In genomic region chr17:38604479-38605229, GRCh38 we compare ENCODE assay signal across 9 cellular contexts. TPM values are rescaled to one million over a fixed set of nuclear protein-coding genes. Genes with fewer than 3 reads are reported as not detected.
A peak's percentile ranks its signal among the peaks of the same experiment; 100 is the strongest.
DNase-seq lines count a peak whose midpoint lies in the region; ATAC-seq, FAIRE-seq and TF ChIP-seq lines count a peak whose summit lies in the region.
"Had no signal": no experiment of that assay in that cellular context is flagged by ENCODE, and none has a peak within 500 bp of the region (broad histone marks: within the 10 kb centered on the region; RNA-seq: fewer than 3 reads in every experiment).

No MANE protein-coding gene starts in this region.

- H2AFZ ChIP-seq in OCI-LY1 (ENCODE audit: low read length), result no peak overlapping the region

- no peaks in the 10 kb centered on the region for H3K9me3 ChIP-seq in OCI-LY1 (ENCODE audit: low read length)

- H3K79me2 ChIP-seq in OCI-LY1 (ENCODE audit: insufficient read depth, low read length), result no peaks in the 10 kb centered on the region

- H3K36me3 ChIP-seq in OCI-LY1 (ENCODE audit: insufficient read depth, low read length), result no peaks in the 10 kb centered on the region

- H3F3A ChIP-seq in OCI-LY1 (ENCODE audit: insufficient read depth, low read length), result no peaks in the 10 kb centered on the region

- H3K27ac ChIP-seq in OCI-LY1 (ENCODE audit: low read depth, low read length, poor library complexity, severe bottlenecking), result no peak overlapping the region

- DNase-seq in GM20000 (ENCODE audit: low spot score) (peak; percentile 73), cerebellum (ENCODE audit: low spot score) (peak; percentile 81), retina (peak; percentile 65), 8988T (no peak), D721Med (ENCODE audit: insufficient read length, low spot score) (no peak), dermis blood vessel endothelial cell (no peak)

- H3K27me3 ChIP-seq in OCI-LY1 (ENCODE audit: insufficient read depth, low read length), result 0 out of 2 replicates have a peak, but pooled peaks cover 7% of the 10 kb centered on the region

- H3K9me2 ChIP-seq in OCI-LY1 (ENCODE audit: low read depth, low read length), result no peaks in the 10 kb centered on the region

- no peak for ATAC-seq in HG03571 (IDR thresholded peaks at IDR 0.05; ENCODE audit: unreplicated experiment)

- H3K4me3 ChIP-seq in OCI-LY1 (ENCODE audit: low read depth, low read length, poor library complexity, severe bottlenecking), result peak overlapping the region; percentile 73

- no peak for FAIRE-seq in D721Med (lab: Jason Lieb, UNC)

- peak overlapping the region; percentile 54; the same call in 1 of the 2 replicates for H3K4me2 ChIP-seq in OCI-LY1 (ENCODE audit: low read length)

- H3K9ac ChIP-seq in OCI-LY1 (ENCODE audit: low read length), result no peak overlapping the region

- peaks cover 9% of the 10 kb centered on the region for H3K4me1 ChIP-seq in OCI-LY1 (ENCODE audit: insufficient read depth, low read length, severe bottlenecking)

- no peaks in the 10 kb centered on the region for H4K20me1 ChIP-seq in OCI-LY1 (ENCODE audit: insufficient read depth, low read length)

- TF ChIP-seq CTCF in GM20000 (IDR thresholded peaks at IDR 0.05; ENCODE audit: extremely low read depth, missing control alignments), result no peak
- peak; percentile 47; the same call in 1 of the 2 replicates for TF ChIP-seq CTCF in OCI-LY1 (IDR thresholded peaks at IDR 0.05; ENCODE audit: low read length)
- TF ChIP-seq CTCF in D721Med (IDR thresholded peaks at IDR 0.05; ENCODE audit: insufficient read depth, missing control alignments), result no peak

RNA-seq across cellular contexts. Expression of gene SRCIN1, which starts 1.1 kb away (rescaled TPM):
- total RNA-seq in cerebellum, result 34.7 TPM
- total RNA-seq in dermis blood vessel endothelial cell, result under 0.01 and 0.14 TPM in 2 replicates
- total RNA-seq: M059J had no signal

Comparison
In these comparisons a context has a peak if more than half of its experiments do, and no peak if none do; other contexts are left out.
1. DNase-seq: peak in GM20000 (single experiment), cerebellum (single experiment) and retina (single experiment); none in 8988T (single experiment), D721Med (single experiment) and dermis blood vessel endothelial cell (single experiment).
2. RNA of gene SRCIN1, which starts 1.1 kb away (total RNA-seq): 34.7 TPM in cerebellum (single experiment); under 0.01 to 0.14 TPM in dermis blood vessel endothelial cell; every median in the first group is over 10 times any median in the second.